In genomic region chr7:156308976-156309620, GRCh38 we compare ENCODE assay signal across 21 cellular contexts.
DNase-seq lines count a peak whose midpoint lies in the region; FAIRE-seq and TF ChIP-seq lines count a peak whose summit lies in the region.
"Had no signal": no experiment of that assay in that cellular context is flagged by ENCODE, and none has a peak within 500 bp of the region (broad histone marks: within the 10 kb centered on the region; RNA-seq: fewer than 3 reads in every experiment).

No MANE protein-coding gene starts in this region.

- intact Hi-C loops in posterior cingulate gyrus (cut with DNase I) (no loop called here), Calu3 (cut with micrococcal nuclease; ENCODE audit: unreplicated experiment) (no loop called here)

- TF ChIP-seq CTCF in brain (conservative IDR thresholded peaks at IDR 0.05) (no peak), Calu3 (IDR thresholded peaks at IDR 0.05; ENCODE audit: unreplicated experiment) (no peak), nephron progenitor cell (IDR thresholded peaks at IDR 0.05) (no peak)

- H3K27ac Mint-ChIP-seq in brain = peak overlapping the region in 3 of 5 experiments; percentile 31 to 69 (median 51)
- H3K27ac Mint-ChIP-seq in Calu3 (ENCODE audit: unreplicated experiment) = no peak overlapping the region
- no peak overlapping the region for H3K27ac Mint-ChIP-seq in nephron progenitor cell
- H3K27ac Mint-ChIP-seq: CD8-positive, alpha-beta T cell; GM23338 had no signal

- no peaks in the 10 kb centered on the region for H3K4me1 ChIP-seq in small intestine (ENCODE audit: control insufficient read depth in 2 of 2, insufficient read depth in 1 of 2, low read depth in 1 of 2, low read length in 1 of 2)

- H3K4me3 Mint-ChIP-seq in brain = peak overlapping the region in 3 of 5 experiments; percentile 53 to 72 (median 57)
- H3K4me3 Mint-ChIP-seq in Calu3 (ENCODE audit: low read depth, unreplicated experiment) = no peak overlapping the region
- no peak overlapping the region for H3K4me3 Mint-ChIP-seq in nephron progenitor cell
- H3K4me3 Mint-ChIP-seq: CD8-positive, alpha-beta T cell; GM23338 had no signal

- CTCF ChIA-PET in Calu3 (lab: Charles Lee) = no interaction called here

- no peaks in the 10 kb centered on the region for H3K36me3 ChIP-seq in small intestine (ENCODE audit: control insufficient read depth in 2 of 2, insufficient read depth in 2 of 2, low read length in 2 of 2)

- H3K27me3 ChIP-seq in small intestine (ENCODE audit: control insufficient read depth in 2 of 2, insufficient read depth in 2 of 2, low read length in 2 of 2) = no peaks in the 10 kb centered on the region

- 76 to 83% (median 79%) methylated on average over 15 of the region's 15 CpGs for WGBS in small intestine, 3 donors

- no peak overlapping the region for H3K27ac ChIP-seq in small intestine (ENCODE audit: low read depth in 1 of 2, low read length in 1 of 2)

- H3K27me3 Mint-ChIP-seq in brain (no peaks in the 10 kb centered on the region), Calu3 (ENCODE audit: unreplicated experiment) (peaks cover 89% of the 10 kb centered on the region), nephron progenitor cell (ENCODE audit: low read depth, poor library complexity) (peaks cover 5% of the 10 kb centered on the region)

- BruUV-seq in Calu3 (replicated peaks; lab: Mats Ljungman, UMichigan) = no TSS peak

- no peaks in the 10 kb centered on the region for H3K9me3 ChIP-seq in small intestine (ENCODE audit: control insufficient read depth, low read depth)

- no peak for FAIRE-seq in small intestine (lab: Jason Lieb, UNC)
- FAIRE-seq: D721Med, GM12878, K562 had no signal

- H3K36me3 Mint-ChIP-seq in brain (no peaks in the 10 kb centered on the region), Calu3 (ENCODE audit: insufficient read depth, unreplicated experiment) (no peaks in the 10 kb centered on the region), nephron progenitor cell (ENCODE audit: low read depth) (no peaks in the 10 kb centered on the region)
- H3K36me3 Mint-ChIP-seq: CD8-positive, alpha-beta T cell had no signal

- DNase-seq in Ammon's horn (ENCODE audit: low spot score) (peak; percentile 85), inferior parietal cortex (ENCODE audit: extremely low spot score) (peak; percentile 47), posterior cingulate gyrus (peak; percentile 20 to 93 (median 52)), Calu3 (no peak), small intestine (no peak), nephron progenitor cell (no peak)
- no peak for DNase-seq in activated CD8-positive, alpha-beta memory T cell treated with anti-CD3 and anti-CD28 coated beads, Interleukin-2, amount 50 U/mL, for 4 hours
- DNase-seq: 8988T; CD8-positive, alpha-beta T cell; DND-41; GDM1; NCI-H1436 treated with DMSO at 0.1 percent for 48 hours; NCI-H2029 treated with DMSO at 0.1 percent for 48 hours; NCI-H748 treated with DMSO at 0.1 percent for 48 hours; OCI-M1; SIG-M5 had no signal

- peaks cover 0 to 7% (median 3%) of the 10 kb centered on the region in 5 experiments for H3K9me3 Mint-ChIP-seq in brain
- H3K9me3 Mint-ChIP-seq in Calu3 (ENCODE audit: low read depth, unreplicated experiment) = no peaks in the 10 kb centered on the region
- H3K9me3 Mint-ChIP-seq in nephron progenitor cell = no peaks in the 10 kb centered on the region
- H3K9me3 Mint-ChIP-seq: CD8-positive, alpha-beta T cell; GM23338 had no signal

- H3K4me1 Mint-ChIP-seq in brain = peaks cover 28% of the 10 kb centered on the region
- H3K4me1 Mint-ChIP-seq in Calu3 (ENCODE audit: low read depth, unreplicated experiment) = no peaks in the 10 kb centered on the region
- H3K4me1 Mint-ChIP-seq in nephron progenitor cell = no peaks in the 10 kb centered on the region

- no peak overlapping the region for H3K4me3 ChIP-seq in small intestine (ENCODE audit: low read depth in 1 of 2, low read length in 2 of 2)
- H3K4me3 ChIP-seq: GM12878, GM23338, K562 had no signal

Comparison
In these comparisons a context has a peak if more than half of its experiments do, and no peak if none do; other contexts are left out.
1. DNase-seq: peak in Ammon's horn (single experiment), inferior parietal cortex (single experiment) and posterior cingulate gyrus (10 of 10); none in Calu3 (single experiment), small intestine (single experiment), nephron progenitor cell (single experiment) and activated CD8-positive, alpha-beta memory T cell treated with anti-CD3 and anti-CD28 coated beads, Interleukin-2, amount 50 U/mL, for 4 hours (single experiment).
2. H3K27ac Mint-ChIP-seq: peak in brain (3 of 5); none in Calu3 (single experiment) and nephron progenitor cell (single experiment).
3. H3K4me3 Mint-ChIP-seq: peak in brain (3 of 5); none in Calu3 (single experiment) and nephron progenitor cell (single experiment).